Comparison of ENCODE assay signal across 8 cellular contexts in the genomic region with DNA sequence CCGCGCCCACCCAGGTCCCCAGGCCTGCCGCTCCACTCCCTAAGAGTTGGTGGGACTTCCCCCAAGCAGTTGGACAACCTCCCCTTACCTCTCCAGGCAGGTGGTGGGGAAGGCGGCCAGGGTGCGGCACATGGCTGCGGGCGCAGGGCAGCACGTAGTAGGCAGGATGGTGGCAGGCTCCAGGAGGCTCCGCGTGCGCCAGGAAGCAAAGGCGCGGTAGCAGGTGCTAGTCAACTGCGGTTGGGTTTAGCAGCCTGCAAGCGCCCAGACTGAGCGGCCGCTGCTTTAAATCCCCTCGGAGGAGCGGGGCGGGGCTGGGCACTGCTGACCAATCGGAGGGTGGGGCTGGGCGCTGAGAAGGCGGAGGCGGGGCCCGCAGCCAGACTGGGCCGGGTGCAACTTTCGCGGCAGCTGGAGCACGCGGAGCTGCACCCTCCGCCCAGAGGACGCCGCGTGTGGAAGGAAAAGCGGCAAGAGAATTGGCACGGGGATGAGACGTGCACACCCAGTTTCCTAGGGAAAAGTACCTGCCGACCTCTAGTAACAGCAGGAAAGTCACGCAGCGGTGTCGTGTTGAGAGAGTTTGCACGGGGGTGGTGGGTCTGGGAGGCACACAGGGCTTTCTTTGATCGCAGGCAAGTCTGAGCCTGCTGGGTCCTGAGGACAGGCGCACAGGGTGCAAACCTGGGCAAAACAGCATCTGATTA. TPM values are rescaled to one million over a fixed set of nuclear protein-coding genes. Genes with fewer than 3 reads are reported as not detected.
DNase-seq lines count a peak whose midpoint lies in the region; ATAC-seq and TF ChIP-seq lines count a peak whose summit lies in the region.

A gene with protein sequence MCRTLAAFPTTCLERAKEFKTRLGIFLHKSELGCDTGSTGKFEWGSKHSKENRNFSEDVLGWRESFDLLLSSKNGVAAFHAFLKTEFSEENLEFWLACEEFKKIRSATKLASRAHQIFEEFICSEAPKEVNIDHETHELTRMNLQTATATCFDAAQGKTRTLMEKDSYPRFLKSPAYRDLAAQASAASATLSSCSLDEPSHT (minus strand): TSS at position 262 of the 707 bp plus-strand sequence. CDS start 130 bp downstream, at position 132.

- TF ChIP-seq CTCF in kidney epithelial cell (IDR thresholded peaks at IDR 0.05; ENCODE audit: insufficient read depth, low read length, poor library complexity, severe bottlenecking) = no peak

- H3K27me3 ChIP-seq in kidney epithelial cell (ENCODE audit: control insufficient read depth, insufficient read depth, low read length) = no peaks in the 10 kb centered on the region

- peak within 1 kb of the TSS; percentile 28 for H3K4me3 ChIP-seq in kidney epithelial cell (ENCODE audit: low read depth, low read length)

- peak; percentile 97 for DNase-seq in AG20443 (ENCODE audit: low spot score)
- DNase-seq in NCI-H446 (lab: John Stamatoyannopoulos, UW) = peak; percentile 86 to 97
- peak; percentile 83 for DNase-seq in activated CD4-positive, alpha-beta T cell treated with anti-CD3 and anti-CD28 coated beads for 1 hour
- peak; percentile 78 for DNase-seq in cerebellar cortex (ENCODE audit: low spot score)
- DNase-seq in kidney epithelial cell (ENCODE audit: low read depth) = peak; percentile 25
- DNase-seq in stimulated activated CD4-positive, alpha-beta T cell treated with anti-CD3 and anti-CD28 coated beads, Interleukin-1b, Interleukin-23, amount 100 ng/mL, for 1 hour (ENCODE audit: low read depth in 2 of 2) = peak; percentile 79 to 89

- ATAC-seq in GM19035 (IDR thresholded peaks at IDR 0.05; ENCODE audit: unreplicated experiment) (peak; percentile 92), HG03342 (IDR thresholded peaks at IDR 0.05; ENCODE audit: unreplicated experiment) (peak; percentile 83)

- H3K36me3 ChIP-seq in kidney epithelial cell (ENCODE audit: control insufficient read depth, insufficient read depth, low read length) = no peaks in the 10 kb centered on the region

RNA-seq across cellular contexts. Expression of the gene that starts here (rescaled TPM):
- total RNA-seq in kidney epithelial cell = 2.3 and 2.9 TPM in 2 replicates

Comparison
In these comparisons a context has a peak if more than half of its experiments do, and no peak if none do; other contexts are left out.
1. Peak in every context shown above with its lines: DNase-seq, ATAC-seq and H3K4me3 ChIP-seq.
2. DNase-seq: peak in every context shown above with its lines; median percentile 97 in AG20443; 92 in NCI-H446; 84 in stimulated activated CD4-positive, alpha-beta T cell treated with anti-CD3 and anti-CD28 coated beads, Interleukin-1b, Interleukin-23, amount 100 ng/mL, for 1 hour; 83 in activated CD4-positive, alpha-beta T cell treated with anti-CD3 and anti-CD28 coated beads for 1 hour; 78 in cerebellar cortex; 25 in kidney epithelial cell.